In genomic region chr10:28914721-28915120, GRCh38 we compare ENCODE assay signal across 17 cellular contexts.
DNase-seq lines count a peak whose midpoint lies in the region; ATAC-seq, FAIRE-seq and TF ChIP-seq lines count a peak whose summit lies in the region.
"Had no signal": no experiment of that assay in that cellular context is flagged by ENCODE, and none has a peak within 500 bp of the region (broad histone marks: within the 10 kb centered on the region; RNA-seq: fewer than 3 reads in every experiment).

No MANE protein-coding gene starts in this region.

- no peaks in the 10 kb centered on the region for H3K4me1 ChIP-seq in A673 (ENCODE audit: insufficient read depth, low read length, poor library complexity, severe bottlenecking)
- peaks cover 31% of the 10 kb centered on the region for H3K4me1 ChIP-seq in hepatocyte (ENCODE audit: insufficient read depth)
- H3K4me1 ChIP-seq in mucosa of descending colon (ENCODE audit: low read depth): no peaks in the 10 kb centered on the region
- H3K4me1 ChIP-seq in gastroesophageal sphincter: peaks cover 0 to 5% (median 4%) of the 10 kb centered on the region in 3 donors

- H3K27ac ChIP-seq in A673 (ENCODE audit: low read depth, low read length, poor library complexity, severe bottlenecking): no peak overlapping the region
- H3K27ac ChIP-seq in hepatocyte: peak overlapping the region; percentile 74
- H3K27ac ChIP-seq in gastroesophageal sphincter: no peak overlapping the region

- no TSS peak for BruUV-seq in A673 (replicated peaks; lab: Mats Ljungman, UMichigan)

- FAIRE-seq in bronchial epithelial cell (lab: Jason Lieb, UNC) (no peak), H54 (lab: Jason Lieb, UNC) (no peak)
- FAIRE-seq: A204.1, D721Med had no signal

- H4K20me1 ChIP-seq in hepatocyte (ENCODE audit: insufficient read depth, poor library complexity, severe bottlenecking): no peaks in the 10 kb centered on the region

- no peak overlapping the region for H2AFZ ChIP-seq in hepatocyte

- CTCF ChIA-PET in A673 (lab: Charles Lee): no interaction called here

- DNase-seq in A673 (ENCODE audit: low spot score) (peak; percentile 41), HT1080 (ENCODE audit: low read depth) (peak; percentile 20), bronchial epithelial cell (ENCODE audit: low read depth) (peak; percentile 76), hepatocyte (ENCODE audit: low spot score) (no peak), NCI-H146 treated with DMSO at 0.1 percent for 48 hours (lab: John Stamatoyannopoulos, UW; ENCODE audit: unreplicated experiment) (no peak), H54 (ENCODE audit: insufficient read length, low spot score) (no peak), mucosa of descending colon (no peak)
- DNase-seq: CD4-positive, alpha-beta T cell; DND-41; NCI-H1694; NCI-H2107; NCI-H226; NCI-H526 treated with DMSO at 0.1 percent for 48 hours; OCI-M1 had no signal

- no peak for TF ChIP-seq EP300 in gastroesophageal sphincter (IDR thresholded peaks at IDR 0.05)

- H3K27me3 ChIP-seq in A673 (replicated peaks; ENCODE audit: insufficient read depth, low read depth, low read length, poor library complexity): no peaks in the 10 kb centered on the region
- H3K27me3 ChIP-seq in bronchial epithelial cell (ENCODE audit: control insufficient read depth, insufficient read depth, low read length): no peaks in the 10 kb centered on the region
- H3K27me3 ChIP-seq in hepatocyte: no peaks in the 10 kb centered on the region
- H3K27me3 ChIP-seq in gastroesophageal sphincter: no peaks in the 10 kb centered on the region

- 85% methylated on average over 3 of the region's 3 CpGs for WGBS in hepatocyte (ENCODE audit: low lambda C conversion rate, missing lambda C conversion rate)
- 64 to 66% methylated on average over 2 to 3 of the region's 3 CpGs for WGBS in gastroesophageal sphincter (ENCODE audit: low coverage in 1 of 2), 2 donors

- TF ChIP-seq CTCF in A673 (conservative IDR thresholded peaks at IDR 0.05; ENCODE audit: low read depth, low read length): no peak
- TF ChIP-seq CTCF in bronchial epithelial cell (IDR thresholded peaks at IDR 0.05; ENCODE audit: insufficient read depth, low read length, severe bottlenecking): no peak
- TF ChIP-seq CTCF in hepatocyte (IDR thresholded peaks at IDR 0.05; ENCODE audit: poor library complexity): no peak
- no peak for TF ChIP-seq CTCF in mucosa of descending colon (IDR thresholded peaks at IDR 0.05)
- no peak for TF ChIP-seq CTCF in gastroesophageal sphincter (IDR thresholded peaks at IDR 0.05)

- no peaks in the 10 kb centered on the region for H3K9me3 ChIP-seq in A673 (ENCODE audit: low read depth, low read length, poor library complexity, severe bottlenecking)
- no peaks in the 10 kb centered on the region for H3K9me3 ChIP-seq in hepatocyte (ENCODE audit: low read depth)
- no peaks in the 10 kb centered on the region for H3K9me3 ChIP-seq in mucosa of descending colon
- no peaks in the 10 kb centered on the region for H3K9me3 ChIP-seq in gastroesophageal sphincter

- H3K4me3 ChIP-seq in A673 (ENCODE audit: low read depth, low read length, poor library complexity, severe bottlenecking) (no peak overlapping the region), bronchial epithelial cell (ENCODE audit: low read depth, low read length) (no peak overlapping the region), hepatocyte (no peak overlapping the region), mucosa of descending colon (no peak overlapping the region), gastroesophageal sphincter (no peak overlapping the region)

- TF ChIP-seq POLR2A in H54 (IDR thresholded peaks at IDR 0.05; ENCODE audit: low read depth, low read length) (no peak), gastroesophageal sphincter (IDR thresholded peaks at IDR 0.05) (no peak)

- no peaks in the 10 kb centered on the region for H3K9me2 ChIP-seq in hepatocyte (replicated peaks; ENCODE audit: insufficient read depth)

- POLR2A ChIA-PET in A673 (lab: Charles Lee; ENCODE audit: low non-redundant PET): no interaction called here

- ATAC-seq in mucosa of descending colon (no peak), gastroesophageal sphincter (no peak)

- no peaks in the 10 kb centered on the region for H3K79me2 ChIP-seq in hepatocyte

- no peaks in the 10 kb centered on the region for H3K36me3 ChIP-seq in A673 (ENCODE audit: insufficient read depth, low read length, poor library complexity, severe bottlenecking)
- H3K36me3 ChIP-seq in bronchial epithelial cell (ENCODE audit: control insufficient read depth, insufficient read depth, low read length): no peaks in the 10 kb centered on the region
- no peaks in the 10 kb centered on the region for H3K36me3 ChIP-seq in hepatocyte (replicated peaks; ENCODE audit: insufficient read depth, low read depth)
- no peaks in the 10 kb centered on the region for H3K36me3 ChIP-seq in mucosa of descending colon (ENCODE audit: low read depth)
- no peaks in the 10 kb centered on the region for H3K36me3 ChIP-seq in gastroesophageal sphincter

- no peak overlapping the region for H3K4me2 ChIP-seq in hepatocyte

- intact Hi-C loops in A673 (cut with micrococcal nuclease; ENCODE audit: unreplicated experiment): no loop called here
- intact Hi-C loops in mucosa of descending colon (cut with DNase I, micrococcal nuclease): no loop called here

Comparison
In these comparisons a context has a peak if more than half of its experiments do, and no peak if none do; other contexts are left out.
1. DNase-seq: peak in A673 (single experiment), HT1080 (single experiment) and bronchial epithelial cell (single experiment); none in hepatocyte (single experiment), NCI-H146 treated with DMSO at 0.1 percent for 48 hours (single experiment), H54 (single experiment) and mucosa of descending colon (0 of 3).